1 cellular context compared by ENCODE assay signal in the genomic region with DNA sequence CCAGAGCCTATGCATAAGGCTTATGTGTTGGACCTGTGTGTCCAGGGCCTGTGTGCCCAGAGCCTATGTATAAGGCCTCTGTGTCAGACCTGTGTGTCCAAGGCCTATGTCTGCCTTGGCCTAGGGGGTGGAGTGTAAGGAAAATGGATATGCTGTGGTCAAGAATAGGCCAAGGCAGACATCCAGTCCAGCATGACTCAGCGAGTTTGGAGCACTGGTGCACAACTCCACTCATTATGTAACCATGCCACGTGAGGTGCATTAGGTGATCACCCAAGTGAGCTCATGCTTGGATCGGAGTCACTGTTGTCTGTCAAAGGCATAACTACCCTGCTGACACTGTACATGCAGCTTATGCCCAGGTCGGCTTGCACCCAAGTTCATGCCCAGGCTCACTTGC.
TF ChIP-seq lines count a peak whose summit lies in the region.

No MANE protein-coding gene starts in this region.

TF ChIP-seq in K562, 482 proteins besides CTCF, POLR2A, EP300 and RAD21:
- TF ChIP-seq, protein P1, sequence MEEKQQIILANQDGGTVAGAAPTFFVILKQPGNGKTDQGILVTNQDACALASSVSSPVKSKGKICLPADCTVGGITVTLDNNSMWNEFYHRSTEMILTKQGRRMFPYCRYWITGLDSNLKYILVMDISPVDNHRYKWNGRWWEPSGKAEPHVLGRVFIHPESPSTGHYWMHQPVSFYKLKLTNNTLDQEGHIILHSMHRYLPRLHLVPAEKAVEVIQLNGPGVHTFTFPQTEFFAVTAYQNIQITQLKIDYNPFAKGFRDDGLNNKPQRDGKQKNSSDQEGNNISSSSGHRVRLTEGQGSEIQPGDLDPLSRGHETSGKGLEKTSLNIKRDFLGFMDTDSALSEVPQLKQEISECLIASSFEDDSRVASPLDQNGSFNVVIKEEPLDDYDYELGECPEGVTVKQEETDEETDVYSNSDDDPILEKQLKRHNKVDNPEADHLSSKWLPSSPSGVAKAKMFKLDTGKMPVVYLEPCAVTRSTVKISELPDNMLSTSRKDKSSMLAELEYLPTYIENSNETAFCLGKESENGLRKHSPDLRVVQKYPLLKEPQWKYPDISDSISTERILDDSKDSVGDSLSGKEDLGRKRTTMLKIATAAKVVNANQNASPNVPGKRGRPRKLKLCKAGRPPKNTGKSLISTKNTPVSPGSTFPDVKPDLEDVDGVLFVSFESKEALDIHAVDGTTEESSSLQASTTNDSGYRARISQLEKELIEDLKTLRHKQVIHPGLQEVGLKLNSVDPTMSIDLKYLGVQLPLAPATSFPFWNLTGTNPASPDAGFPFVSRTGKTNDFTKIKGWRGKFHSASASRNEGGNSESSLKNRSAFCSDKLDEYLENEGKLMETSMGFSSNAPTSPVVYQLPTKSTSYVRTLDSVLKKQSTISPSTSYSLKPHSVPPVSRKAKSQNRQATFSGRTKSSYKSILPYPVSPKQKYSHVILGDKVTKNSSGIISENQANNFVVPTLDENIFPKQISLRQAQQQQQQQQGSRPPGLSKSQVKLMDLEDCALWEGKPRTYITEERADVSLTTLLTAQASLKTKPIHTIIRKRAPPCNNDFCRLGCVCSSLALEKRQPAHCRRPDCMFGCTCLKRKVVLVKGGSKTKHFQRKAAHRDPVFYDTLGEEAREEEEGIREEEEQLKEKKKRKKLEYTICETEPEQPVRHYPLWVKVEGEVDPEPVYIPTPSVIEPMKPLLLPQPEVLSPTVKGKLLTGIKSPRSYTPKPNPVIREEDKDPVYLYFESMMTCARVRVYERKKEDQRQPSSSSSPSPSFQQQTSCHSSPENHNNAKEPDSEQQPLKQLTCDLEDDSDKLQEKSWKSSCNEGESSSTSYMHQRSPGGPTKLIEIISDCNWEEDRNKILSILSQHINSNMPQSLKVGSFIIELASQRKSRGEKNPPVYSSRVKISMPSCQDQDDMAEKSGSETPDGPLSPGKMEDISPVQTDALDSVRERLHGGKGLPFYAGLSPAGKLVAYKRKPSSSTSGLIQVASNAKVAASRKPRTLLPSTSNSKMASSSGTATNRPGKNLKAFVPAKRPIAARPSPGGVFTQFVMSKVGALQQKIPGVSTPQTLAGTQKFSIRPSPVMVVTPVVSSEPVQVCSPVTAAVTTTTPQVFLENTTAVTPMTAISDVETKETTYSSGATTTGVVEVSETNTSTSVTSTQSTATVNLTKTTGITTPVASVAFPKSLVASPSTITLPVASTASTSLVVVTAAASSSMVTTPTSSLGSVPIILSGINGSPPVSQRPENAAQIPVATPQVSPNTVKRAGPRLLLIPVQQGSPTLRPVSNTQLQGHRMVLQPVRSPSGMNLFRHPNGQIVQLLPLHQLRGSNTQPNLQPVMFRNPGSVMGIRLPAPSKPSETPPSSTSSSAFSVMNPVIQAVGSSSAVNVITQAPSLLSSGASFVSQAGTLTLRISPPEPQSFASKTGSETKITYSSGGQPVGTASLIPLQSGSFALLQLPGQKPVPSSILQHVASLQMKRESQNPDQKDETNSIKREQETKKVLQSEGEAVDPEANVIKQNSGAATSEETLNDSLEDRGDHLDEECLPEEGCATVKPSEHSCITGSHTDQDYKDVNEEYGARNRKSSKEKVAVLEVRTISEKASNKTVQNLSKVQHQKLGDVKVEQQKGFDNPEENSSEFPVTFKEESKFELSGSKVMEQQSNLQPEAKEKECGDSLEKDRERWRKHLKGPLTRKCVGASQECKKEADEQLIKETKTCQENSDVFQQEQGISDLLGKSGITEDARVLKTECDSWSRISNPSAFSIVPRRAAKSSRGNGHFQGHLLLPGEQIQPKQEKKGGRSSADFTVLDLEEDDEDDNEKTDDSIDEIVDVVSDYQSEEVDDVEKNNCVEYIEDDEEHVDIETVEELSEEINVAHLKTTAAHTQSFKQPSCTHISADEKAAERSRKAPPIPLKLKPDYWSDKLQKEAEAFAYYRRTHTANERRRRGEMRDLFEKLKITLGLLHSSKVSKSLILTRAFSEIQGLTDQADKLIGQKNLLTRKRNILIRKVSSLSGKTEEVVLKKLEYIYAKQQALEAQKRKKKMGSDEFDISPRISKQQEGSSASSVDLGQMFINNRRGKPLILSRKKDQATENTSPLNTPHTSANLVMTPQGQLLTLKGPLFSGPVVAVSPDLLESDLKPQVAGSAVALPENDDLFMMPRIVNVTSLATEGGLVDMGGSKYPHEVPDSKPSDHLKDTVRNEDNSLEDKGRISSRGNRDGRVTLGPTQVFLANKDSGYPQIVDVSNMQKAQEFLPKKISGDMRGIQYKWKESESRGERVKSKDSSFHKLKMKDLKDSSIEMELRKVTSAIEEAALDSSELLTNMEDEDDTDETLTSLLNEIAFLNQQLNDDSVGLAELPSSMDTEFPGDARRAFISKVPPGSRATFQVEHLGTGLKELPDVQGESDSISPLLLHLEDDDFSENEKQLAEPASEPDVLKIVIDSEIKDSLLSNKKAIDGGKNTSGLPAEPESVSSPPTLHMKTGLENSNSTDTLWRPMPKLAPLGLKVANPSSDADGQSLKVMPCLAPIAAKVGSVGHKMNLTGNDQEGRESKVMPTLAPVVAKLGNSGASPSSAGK (IDR thresholded peaks at IDR 0.05) = no peak
- TF ChIP-seq FOS (IDR thresholded peaks at IDR 0.05; ENCODE audit: extremely low read depth, insufficient read length) (no peak), NFATC3 (IDR thresholded peaks at IDR 0.05) (no peak), JUNB (CRISPR knock-in tag; conservative IDR thresholded peaks at IDR 0.05) (no peak), BACH1 (tag; IDR thresholded peaks at IDR 0.05) (no peak), NR0B1 (IDR thresholded peaks at IDR 0.05; ENCODE audit: partially characterized antibody) (no peak), SRSF9 (IDR thresholded peaks at IDR 0.05; ENCODE audit: borderline replicate concordance, low read depth, low read length) (no peak), NFE2 (IDR thresholded peaks at IDR 0.05; ENCODE audit: low read depth) (0 out of 2 replicates have a peak, but pooled peaks have one; percentile 19), MAFG (tag; conservative IDR thresholded peaks at IDR 0.05) (0 out of 2 replicates have a peak, but pooled peaks have one; percentile 16), MXI1 (IDR thresholded peaks at IDR 0.05; ENCODE audit: low read depth, low read length) (no peak), ADNP (tag; IDR thresholded peaks at IDR 0.05) (no peak), SIX5 (IDR thresholded peaks at IDR 0.05; ENCODE audit: borderline replicate concordance in 1 of 2, insufficient read depth in 1 of 2, low read depth in 1 of 2, low read length in 2 of 2) (no peak)
- TF ChIP-seq, protein P2, sequence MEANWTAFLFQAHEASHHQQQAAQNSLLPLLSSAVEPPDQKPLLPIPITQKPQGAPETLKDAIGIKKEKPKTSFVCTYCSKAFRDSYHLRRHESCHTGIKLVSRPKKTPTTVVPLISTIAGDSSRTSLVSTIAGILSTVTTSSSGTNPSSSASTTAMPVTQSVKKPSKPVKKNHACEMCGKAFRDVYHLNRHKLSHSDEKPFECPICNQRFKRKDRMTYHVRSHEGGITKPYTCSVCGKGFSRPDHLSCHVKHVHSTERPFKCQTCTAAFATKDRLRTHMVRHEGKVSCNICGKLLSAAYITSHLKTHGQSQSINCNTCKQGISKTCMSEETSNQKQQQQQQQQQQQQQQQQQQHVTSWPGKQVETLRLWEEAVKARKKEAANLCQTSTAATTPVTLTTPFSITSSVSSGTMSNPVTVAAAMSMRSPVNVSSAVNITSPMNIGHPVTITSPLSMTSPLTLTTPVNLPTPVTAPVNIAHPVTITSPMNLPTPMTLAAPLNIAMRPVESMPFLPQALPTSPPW (CRISPR knock-in tag; IDR thresholded peaks at IDR 0.05) = no peak
